ENCODE assay signal across 13 cellular contexts in the genomic region with DNA sequence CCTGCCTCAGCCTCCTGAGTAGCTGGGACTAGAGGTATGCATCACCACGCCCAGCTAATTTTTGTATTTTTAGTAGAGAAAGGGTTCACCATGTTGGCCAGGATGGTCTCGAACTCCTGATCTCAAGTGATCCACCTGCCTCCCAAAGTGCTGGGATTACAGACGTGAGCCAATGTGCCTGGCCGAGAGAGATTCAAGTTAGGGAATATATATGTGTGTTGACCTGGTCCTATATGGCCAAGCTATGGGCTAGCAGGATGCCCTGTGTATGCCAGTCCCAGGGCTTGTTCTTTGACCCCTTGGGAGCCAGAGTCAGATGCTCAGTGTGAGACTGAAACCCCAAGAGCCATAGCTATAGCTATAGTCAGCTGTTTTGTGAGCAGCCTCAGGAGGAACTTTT. TPM values are rescaled to one million over a fixed set of nuclear protein-coding genes. Genes with fewer than 3 reads are reported as not detected.
A peak's percentile ranks its signal among the peaks of the same experiment; 100 is the strongest.
DNase-seq lines count a peak whose midpoint lies in the region; ATAC-seq and TF ChIP-seq lines count a peak whose summit lies in the region.
"Had no signal": no experiment of that assay in that cellular context is flagged by ENCODE, and none has a peak within 500 bp of the region (broad histone marks: within the 10 kb centered on the region; RNA-seq: fewer than 3 reads in every experiment).

No MANE protein-coding gene starts in this region.

- no peaks in the 10 kb centered on the region for H3K9me3 Mint-ChIP-seq in activated CD4-positive, alpha-beta T cell treated with anti-CD3 and anti-CD28 coated beads, Interleukin-2, amount 10 ng/mL, durations not matched to agents 24 days and 14 days
- no peaks in the 10 kb centered on the region for H3K9me3 Mint-ChIP-seq in activated naive CD8-positive, alpha-beta T cell treated with anti-CD3 and anti-CD28 coated beads, Interleukin-2, amount 10 ng/mL, durations not matched to agents 7 days and 5 days
- no peaks in the 10 kb centered on the region for H3K9me3 Mint-ChIP-seq in neural progenitor cell

- TF ChIP-seq CTCF in NB4 (IDR thresholded peaks at IDR 0.05; ENCODE audit: low read depth, low read length) (no peak), neural progenitor cell (IDR thresholded peaks at IDR 0.05) (no peak)

- H3F3A ChIP-seq in neural progenitor cell (ENCODE audit: low read depth), result peaks cover 67% of the 10 kb centered on the region

- H3K79me2 ChIP-seq in neural progenitor cell (ENCODE audit: low read depth), result peaks cover 59% of the 10 kb centered on the region

- H4K20me1 ChIP-seq in neural progenitor cell (ENCODE audit: low read depth), result peaks cover 12% of the 10 kb centered on the region

- H3K27ac Mint-ChIP-seq in activated CD4-positive, alpha-beta T cell treated with anti-CD3 and anti-CD28 coated beads, Interleukin-2, amount 10 ng/mL, durations not matched to agents 24 days and 14 days, result peak overlapping the region; percentile 56
- H3K27ac Mint-ChIP-seq in activated naive CD8-positive, alpha-beta T cell treated with anti-CD3 and anti-CD28 coated beads, Interleukin-2, amount 10 ng/mL, durations not matched to agents 7 days and 5 days, result peak overlapping the region; percentile 48
- H3K27ac Mint-ChIP-seq in neural progenitor cell, result no peak overlapping the region

- H3K4me3 Mint-ChIP-seq in activated CD4-positive, alpha-beta T cell treated with anti-CD3 and anti-CD28 coated beads, Interleukin-2, amount 10 ng/mL, durations not matched to agents 24 days and 14 days, result peak overlapping the region; percentile 96
- H3K4me3 Mint-ChIP-seq in activated naive CD8-positive, alpha-beta T cell treated with anti-CD3 and anti-CD28 coated beads, Interleukin-2, amount 10 ng/mL, durations not matched to agents 7 days and 5 days, result peak overlapping the region; percentile 89
- H3K4me3 Mint-ChIP-seq in neural progenitor cell, result peak overlapping the region; percentile 94

- H3K9me3 ChIP-seq in neural progenitor cell (ENCODE audit: low read depth), result no peaks in the 10 kb centered on the region
- H3K9me3 ChIP-seq: thoracic aorta had no signal

- no peaks in the 10 kb centered on the region for H3K36me3 ChIP-seq in neural progenitor cell

- peaks cover 25% of the 10 kb centered on the region for H3K4me1 ChIP-seq in neural progenitor cell

- DNase-seq in activated CD4-positive, alpha-beta T cell treated with anti-CD3 and anti-CD28 coated beads, Interleukin-2, amount 10 ng/mL, durations not matched to agents 24 days and 14 days, result no peak
- no peak for DNase-seq in activated CD4-positive, alpha-beta T cell treated with anti-CD3 and anti-CD28 coated beads, Interleukin-2, amount 50 U/mL, for 48 hours
- DNase-seq in NB4 (ENCODE audit: low read depth), result no peak
- DNase-seq in activated naive CD8-positive, alpha-beta T cell treated with anti-CD3 and anti-CD28 coated beads, Interleukin-2, amount 10 ng/mL, durations not matched to agents 7 days and 5 days, result no peak
- DNase-seq in neural progenitor cell (ENCODE audit: low spot score), result no peak
- DNase-seq in globus pallidus (ENCODE audit: low spot score), result no peak
- no peak for DNase-seq in stimulated activated CD4-positive, alpha-beta T cell treated with anti-CD3 and anti-CD28 coated beads, Interleukin-4, amount 100 ng/mL, for 24 hours
- DNase-seq: effector memory CD4-positive, alpha-beta T cell; mesendoderm; NCI-H2227 treated with DMSO at 0.1 percent for 48 hours had no signal

- H3K9ac ChIP-seq in neural progenitor cell, result no peak overlapping the region
- H3K9ac ChIP-seq: parathyroid adenoma had no signal

- intact Hi-C loops in activated CD4-positive, alpha-beta T cell treated with anti-CD3 and anti-CD28 coated beads, Interleukin-2, amount 10 ng/mL, durations not matched to agents 24 days and 14 days (cut with micrococcal nuclease), result loop anchor here (10.0 kb wide), 1 partner anchor 839 kb away; a partner anchor contains a TSS

- no peak overlapping the region for H3K4me2 ChIP-seq in neural progenitor cell

- H3K4me1 Mint-ChIP-seq in activated CD4-positive, alpha-beta T cell treated with anti-CD3 and anti-CD28 coated beads, Interleukin-2, amount 10 ng/mL, durations not matched to agents 24 days and 14 days, result peaks cover 40% of the 10 kb centered on the region
- H3K4me1 Mint-ChIP-seq in activated naive CD8-positive, alpha-beta T cell treated with anti-CD3 and anti-CD28 coated beads, Interleukin-2, amount 10 ng/mL, durations not matched to agents 7 days and 5 days, result peaks cover 39% of the 10 kb centered on the region
- peaks cover 31% of the 10 kb centered on the region for H3K4me1 Mint-ChIP-seq in neural progenitor cell

- H3K27ac ChIP-seq in neural progenitor cell, result no peak overlapping the region
- H3K27ac ChIP-seq: parathyroid adenoma, thoracic aorta had no signal

- H3K27me3 ChIP-seq in neural progenitor cell, result no peaks in the 10 kb centered on the region

- H3K4me3 ChIP-seq in NB4 (ENCODE audit: low read depth, low read length), result peak overlapping the region; percentile 97
- H3K4me3 ChIP-seq in neural progenitor cell, result no peak overlapping the region

- H2AFZ ChIP-seq in neural progenitor cell (replicated peaks), result no peak overlapping the region
- H2AFZ ChIP-seq: parathyroid adenoma had no signal

- no peak for ATAC-seq in activated naive CD8-positive, alpha-beta T cell treated with anti-CD3 and anti-CD28 coated beads, Interleukin-2, amount 10 ng/mL, durations not matched to agents 7 days and 5 days (ENCODE audit: low read depth)
- no peak for ATAC-seq in HG02610 (IDR thresholded peaks at IDR 0.05; ENCODE audit: unreplicated experiment)

- TF ChIP-seq POLR2A in NB4 (IDR thresholded peaks at IDR 0.05; ENCODE audit: extremely low read depth, insufficient read length), result no peak

- no peaks in the 10 kb centered on the region for H3K27me3 Mint-ChIP-seq in activated CD4-positive, alpha-beta T cell treated with anti-CD3 and anti-CD28 coated beads, Interleukin-2, amount 10 ng/mL, durations not matched to agents 24 days and 14 days
- no peaks in the 10 kb centered on the region for H3K27me3 Mint-ChIP-seq in activated naive CD8-positive, alpha-beta T cell treated with anti-CD3 and anti-CD28 coated beads, Interleukin-2, amount 10 ng/mL, durations not matched to agents 7 days and 5 days
- peaks cover 12% of the 10 kb centered on the region for H3K27me3 Mint-ChIP-seq in neural progenitor cell (ENCODE audit: insufficient read depth, low read depth)

- POLR2A ChIA-PET in activated naive CD8-positive, alpha-beta T cell treated with anti-CD3 and anti-CD28 coated beads, Interleukin-2, amount 10 ng/mL, durations not matched to agents 7 days and 5 days (lab: Charles Lee), result interaction anchor here (1.5 to 9.8 kb wide), 3 partner anchors 17 to 70 kb away, joined by 7 to 244 read pairs (median 101); a partner anchor contains a TSS

- H3K36me3 Mint-ChIP-seq in activated CD4-positive, alpha-beta T cell treated with anti-CD3 and anti-CD28 coated beads, Interleukin-2, amount 10 ng/mL, durations not matched to agents 24 days and 14 days (ENCODE audit: low read depth), result peaks cover 61% of the 10 kb centered on the region
- peaks cover 19% of the 10 kb centered on the region for H3K36me3 Mint-ChIP-seq in activated naive CD8-positive, alpha-beta T cell treated with anti-CD3 and anti-CD28 coated beads, Interleukin-2, amount 10 ng/mL, durations not matched to agents 7 days and 5 days
- H3K36me3 Mint-ChIP-seq in neural progenitor cell, result peaks cover 30% of the 10 kb centered on the region

RNA-seq across cellular contexts. Expression of a gene that starts 1.9 kb away (rescaled TPM):
- 123 and 126 TPM in 2 replicates for total RNA-seq in activated CD4-positive, alpha-beta T cell treated with anti-CD3 and anti-CD28 coated beads, Interleukin-2, amount 10 ng/mL, durations not matched to agents 24 days and 14 days
- total RNA-seq in activated naive CD8-positive, alpha-beta T cell treated with anti-CD3 and anti-CD28 coated beads, Interleukin-2, amount 10 ng/mL, durations not matched to agents 7 days and 5 days, result 10 to 100 TPM; 78.9 to 82.4 TPM
- total RNA-seq in neural progenitor cell (ENCODE audit: low replicate concordance), result 26.2 and 36.8 TPM in 2 replicates

RNA-seq across cellular contexts. Expression of a gene that starts 5.4 kb away (rescaled TPM):
- 31.5 and 36.6 TPM in 2 replicates for total RNA-seq in activated CD4-positive, alpha-beta T cell treated with anti-CD3 and anti-CD28 coated beads, Interleukin-2, amount 10 ng/mL, durations not matched to agents 24 days and 14 days
- total RNA-seq in activated naive CD8-positive, alpha-beta T cell treated with anti-CD3 and anti-CD28 coated beads, Interleukin-2, amount 10 ng/mL, durations not matched to agents 7 days and 5 days, result 10 to 100 TPM; 27.9 to 29.9 TPM
- 32.9 and 57.4 TPM in 2 replicates for total RNA-seq in neural progenitor cell (ENCODE audit: low replicate concordance)

RNA-seq across cellular contexts. Expression of a gene that starts 5.4 kb away (rescaled TPM):
- 490 and 496 TPM in 2 replicates for total RNA-seq in activated CD4-positive, alpha-beta T cell treated with anti-CD3 and anti-CD28 coated beads, Interleukin-2, amount 10 ng/mL, durations not matched to agents 24 days and 14 days
- 100 to 1,000 TPM; 145 to 146 TPM for total RNA-seq in activated naive CD8-positive, alpha-beta T cell treated with anti-CD3 and anti-CD28 coated beads, Interleukin-2, amount 10 ng/mL, durations not matched to agents 7 days and 5 days
- total RNA-seq in neural progenitor cell (ENCODE audit: low replicate concordance), result 271 and 313 TPM in 2 replicates

RNA-seq across cellular contexts. Expression of a gene that starts 16.6 kb away (rescaled TPM):
- 141 and 153 TPM in 2 replicates for total RNA-seq in activated CD4-positive, alpha-beta T cell treated with anti-CD3 and anti-CD28 coated beads, Interleukin-2, amount 10 ng/mL, durations not matched to agents 24 days and 14 days
- total RNA-seq in activated naive CD8-positive, alpha-beta T cell treated with anti-CD3 and anti-CD28 coated beads, Interleukin-2, amount 10 ng/mL, durations not matched to agents 7 days and 5 days, result 100 to 1,000 TPM; 185 to 207 TPM
- 131 and 215 TPM in 2 replicates for total RNA-seq in neural progenitor cell (ENCODE audit: low replicate concordance)

RNA-seq across cellular contexts. Expression of a gene that starts 33.7 kb away (rescaled TPM):
- total RNA-seq in activated CD4-positive, alpha-beta T cell treated with anti-CD3 and anti-CD28 coated beads, Interleukin-2, amount 10 ng/mL, durations not matched to agents 24 days and 14 days, result 33.9 and 38.3 TPM in 2 replicates
- 10 to 100 TPM; 57.4 to 57.7 TPM for total RNA-seq in activated naive CD8-positive, alpha-beta T cell treated with anti-CD3 and anti-CD28 coated beads, Interleukin-2, amount 10 ng/mL, durations not matched to agents 7 days and 5 days
- 15.3 and 34.6 TPM in 2 replicates for total RNA-seq in neural progenitor cell (ENCODE audit: low replicate concordance)
